ENCODE assay signal across 8 cellular contexts in genomic region chr10:63268139-63268797, GRCh38.
DNase-seq lines count a peak whose midpoint lies in the region; ATAC-seq and FAIRE-seq lines count a peak whose summit lies in the region.

No MANE protein-coding gene starts in this region.

- H3K36me3 Mint-ChIP-seq in effector memory CD8-positive, alpha-beta T cell (ENCODE audit: insufficient read depth): peaks cover 33% of the 10 kb centered on the region
- no peaks in the 10 kb centered on the region for H3K36me3 Mint-ChIP-seq in naive B cell

- peaks cover 8 to 9% of the 10 kb centered on the region in 2 donors for H3K4me1 Mint-ChIP-seq in effector memory CD8-positive, alpha-beta T cell (ENCODE audit: low read depth in 2 of 2)
- H3K4me1 Mint-ChIP-seq in naive B cell: peaks cover 4 to 31% (median 6%) of the 10 kb centered on the region in 3 donors

- DNase-seq in SIG-M5 treated with dmso at 0.1 percent for 504 hours (lab: John Stamatoyannopoulos, UW; ENCODE audit: unreplicated experiment): peak; percentile 15
- DNase-seq in SIG-M5 (lab: John Stamatoyannopoulos, UW): no peak
- DNase-seq in RCC 7860 (ENCODE audit: low spot score): peak; percentile 27
- no peak for DNase-seq in effector memory CD8-positive, alpha-beta T cell
- no peak for DNase-seq in naive B cell
- DNase-seq in HK-2 (ENCODE audit: unreplicated experiment): no peak
- DNase-seq in HuH-7.5 (ENCODE audit: low spot score): no peak

- no peaks in the 10 kb centered on the region for H3K27me3 Mint-ChIP-seq in effector memory CD8-positive, alpha-beta T cell
- H3K27me3 Mint-ChIP-seq in naive B cell: no peaks in the 10 kb centered on the region

- peak overlapping the region; percentile 97 to 98 for H3K27ac Mint-ChIP-seq in effector memory CD8-positive, alpha-beta T cell
- peak overlapping the region; percentile 97 to 100 (median 99) for H3K27ac Mint-ChIP-seq in naive B cell

- no peak for ATAC-seq in effector memory CD8-positive, alpha-beta T cell (replicated peaks)
- ATAC-seq in naive B cell (ENCODE audit: low read depth in 2 of 2) (no peak), GM21390 (IDR thresholded peaks at IDR 0.05; ENCODE audit: unreplicated experiment) (no peak)

- no peak for FAIRE-seq in RCC 7860 (lab: Jason Lieb, UNC)

- H3K4me3 Mint-ChIP-seq in effector memory CD8-positive, alpha-beta T cell: peak overlapping the region; percentile 91 to 94
- peak overlapping the region; percentile 92 to 100 (median 98) for H3K4me3 Mint-ChIP-seq in naive B cell

- no peaks in the 10 kb centered on the region for H3K9me3 Mint-ChIP-seq in effector memory CD8-positive, alpha-beta T cell
- no peaks in the 10 kb centered on the region for H3K9me3 Mint-ChIP-seq in naive B cell

Comparison
In these comparisons a context has a peak if more than half of its experiments do, and no peak if none do; other contexts are left out.
1. DNase-seq: peak in SIG-M5 treated with dmso at 0.1 percent for 504 hours (single experiment) and RCC 7860 (single experiment); none in SIG-M5 (single experiment), effector memory CD8-positive, alpha-beta T cell (0 of 3), naive B cell (single experiment), HK-2 (single experiment) and HuH-7.5 (single experiment).